ENCODE assay signal across 6 cellular contexts in the genomic region with DNA sequence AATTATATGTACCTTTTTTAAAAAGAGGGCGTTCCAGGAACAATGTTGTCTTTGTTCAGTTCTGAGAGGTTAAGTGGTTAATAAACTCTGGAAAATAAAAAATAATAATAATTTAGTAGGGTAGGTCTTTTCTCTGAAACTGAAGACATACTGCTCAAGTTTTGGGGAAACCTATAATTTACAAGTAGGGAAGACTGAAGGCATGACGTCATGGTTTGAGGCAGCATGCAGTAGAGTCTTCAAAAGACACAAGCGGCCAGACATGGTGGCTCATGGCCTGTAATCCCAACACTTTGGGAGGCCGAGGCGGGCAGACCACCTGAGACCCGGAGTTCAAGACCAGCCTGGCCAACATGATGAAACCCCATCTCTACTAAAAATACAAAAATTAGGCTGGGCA.
"Had no signal": no experiment of that assay in that cellular context is flagged by ENCODE, and none has a peak within 500 bp of the region (broad histone marks: within the 10 kb centered on the region; RNA-seq: fewer than 3 reads in every experiment).

No MANE protein-coding gene starts in this region.

- FAIRE-seq: HTR-8/SVneo had no signal

- H3K27ac ChIP-seq: HL-60, KMS-11 had no signal

- DNase-seq: IMR-90, KBM-7, KG1 had no signal

- H3K9ac ChIP-seq: KMS-11 had no signal

- H3K4me2 ChIP-seq: KMS-11 had no signal
